In the genomic region with DNA sequence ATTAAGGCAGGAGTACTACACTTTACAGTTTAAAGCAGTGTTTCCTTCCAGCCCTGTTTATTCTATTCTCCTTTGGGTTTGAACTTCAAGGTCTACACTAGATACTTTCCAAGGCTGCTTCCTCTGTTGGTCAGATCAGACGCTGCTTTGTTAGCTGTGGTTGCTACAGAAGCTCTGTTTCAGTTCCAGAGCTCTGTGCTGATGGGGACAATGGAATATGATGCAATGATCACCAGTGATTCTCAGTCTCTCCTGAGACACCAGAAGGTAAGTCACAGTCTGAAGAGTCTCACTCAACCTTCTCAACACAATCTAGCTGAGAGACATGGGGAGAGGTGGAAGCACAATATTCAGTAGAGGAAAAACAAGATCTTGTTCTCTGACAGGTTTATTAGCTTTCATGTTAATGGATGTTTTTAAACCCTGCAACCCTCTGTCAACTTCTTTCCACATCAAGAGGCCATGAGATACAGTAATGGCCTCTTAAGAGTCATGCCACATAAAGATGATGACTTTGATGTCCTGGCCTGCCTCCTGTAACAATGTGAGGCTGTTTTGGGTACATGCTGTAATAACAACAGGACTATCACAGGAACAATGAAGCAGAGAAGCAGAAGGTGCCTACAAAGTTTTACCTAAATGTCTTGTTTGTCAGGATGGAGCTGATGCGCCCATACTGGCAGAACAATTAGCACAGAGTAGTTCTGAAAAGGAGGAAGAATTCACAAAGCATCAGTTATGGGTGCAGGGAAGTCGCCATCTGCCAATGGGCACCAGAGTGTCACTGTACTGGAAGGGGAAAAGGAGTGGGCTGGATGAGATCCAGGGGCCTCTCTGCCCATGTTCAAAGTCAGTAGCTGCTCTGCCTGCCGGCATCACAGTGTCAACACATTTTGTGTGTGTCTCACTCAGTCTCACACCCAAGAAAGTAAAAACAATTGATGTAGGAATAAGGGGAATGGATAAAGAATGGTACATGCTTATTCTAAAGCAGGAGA, we compare ENCODE assay signal across 13 cellular contexts. TPM values are rescaled to one million over a fixed set of nuclear protein-coding genes. Genes with fewer than 3 reads are reported as not detected.
DNase-seq lines count a peak whose midpoint lies in the region; ATAC-seq and TF ChIP-seq lines count a peak whose summit lies in the region.
"Had no signal": no experiment of that assay in that cellular context is flagged by ENCODE, and none has a peak within 500 bp of the region (broad histone marks: within the 10 kb centered on the region; RNA-seq: fewer than 3 reads in every experiment).

No MANE protein-coding gene starts in this region.

- H3K4me3 Mint-ChIP-seq in CD4-positive, alpha-beta T cell, result no peak overlapping the region
- H3K4me3 Mint-ChIP-seq in GM23338, result no peak overlapping the region
- no peak overlapping the region for H3K4me3 Mint-ChIP-seq in activated CD8-positive, alpha-beta T cell treated with anti-CD3 and anti-CD28 coated beads for 36 hours
- H3K4me3 Mint-ChIP-seq in naive thymus-derived CD8-positive, alpha-beta T cell, result peak overlapping the region in 1 of 10 donors; percentile 31

- H2AFZ ChIP-seq in GM23338, result no peak overlapping the region

- H3K4me3 ChIP-seq in GM23338, result no peak overlapping the region
- H3K4me3 ChIP-seq: gastrocnemius medialis, right atrium auricular region had no signal

- DNase-seq in CD4-positive, alpha-beta T cell, result no peak
- no peak for DNase-seq in GM23338 (ENCODE audit: low spot score)
- DNase-seq in activated CD8-positive, alpha-beta T cell treated with anti-CD3 and anti-CD28 coated beads for 36 hours, result peak; percentile 25
- peak in 1 of 10 donors; percentile 3 for DNase-seq in naive thymus-derived CD8-positive, alpha-beta T cell
- DNase-seq: effector CD4-positive, alpha-beta T cell; gastrocnemius medialis; kidney; T-helper 2 cell had no signal

- H3K27ac ChIP-seq in CD4-positive, alpha-beta T cell (ENCODE audit: low read depth, low read length), result no peak overlapping the region
- H3K27ac ChIP-seq in GM23338 (ENCODE audit: low read depth), result peak overlapping the region; percentile 53
- H3K27ac ChIP-seq: gastrocnemius medialis, right atrium auricular region had no signal

- H3K36me3 ChIP-seq in GM23338 (ENCODE audit: insufficient read depth), result peaks cover 17% of the 10 kb centered on the region

- H3K27ac Mint-ChIP-seq in CD4-positive, alpha-beta T cell, result peak overlapping the region; percentile 9
- H3K27ac Mint-ChIP-seq in GM23338, result peak overlapping the region; percentile 87
- peak overlapping the region; percentile 19 for H3K27ac Mint-ChIP-seq in activated CD8-positive, alpha-beta T cell treated with anti-CD3 and anti-CD28 coated beads for 36 hours
- peak overlapping the region; percentile 15 to 86 (median 52) for H3K27ac Mint-ChIP-seq in naive thymus-derived CD8-positive, alpha-beta T cell

- H3K4me1 Mint-ChIP-seq in CD4-positive, alpha-beta T cell (ENCODE audit: low read depth), result peaks cover 29% of the 10 kb centered on the region
- H3K4me1 Mint-ChIP-seq in GM23338, result peaks cover 43% of the 10 kb centered on the region
- H3K4me1 Mint-ChIP-seq in activated CD8-positive, alpha-beta T cell treated with anti-CD3 and anti-CD28 coated beads for 36 hours (ENCODE audit: low read depth), result peaks cover 21% of the 10 kb centered on the region
- H3K4me1 Mint-ChIP-seq in naive thymus-derived CD8-positive, alpha-beta T cell, result peaks cover 19 to 35% (median 28%) of the 10 kb centered on the region in 4 donors

- no peaks in the 10 kb centered on the region for H3F3A ChIP-seq in GM23338 (replicated peaks; ENCODE audit: low read depth)

- intact Hi-C loops in CD4-positive, alpha-beta T cell (cut with DNase I, micrococcal nuclease), result no loop called here
- intact Hi-C loops in activated CD8-positive, alpha-beta T cell treated with anti-CD3 and anti-CD28 coated beads for 36 hours (cut with micrococcal nuclease), result no loop called here

- no peaks in the 10 kb centered on the region for H3K79me2 ChIP-seq in GM23338 (replicated peaks; ENCODE audit: insufficient read depth)

- no peaks in the 10 kb centered on the region for H3K9me3 ChIP-seq in CD4-positive, alpha-beta T cell (ENCODE audit: control insufficient read depth, low read length)
- H3K9me3 ChIP-seq: gastrocnemius medialis, right atrium auricular region had no signal

- no peaks in the 10 kb centered on the region for H4K20me1 ChIP-seq in GM23338 (replicated peaks; ENCODE audit: insufficient read depth)

- H3K9me2 ChIP-seq in GM23338 (ENCODE audit: insufficient read depth), result no peaks in the 10 kb centered on the region

- H3K9me3 Mint-ChIP-seq in CD4-positive, alpha-beta T cell, result no peaks in the 10 kb centered on the region
- H3K9me3 Mint-ChIP-seq in GM23338, result no peaks in the 10 kb centered on the region; the same call in 2 of the 3 replicates
- H3K9me3 Mint-ChIP-seq in activated CD8-positive, alpha-beta T cell treated with anti-CD3 and anti-CD28 coated beads for 36 hours, result no peaks in the 10 kb centered on the region
- H3K9me3 Mint-ChIP-seq in naive thymus-derived CD8-positive, alpha-beta T cell, result no peaks in the 10 kb centered on the region

- POLR2A ChIA-PET in CD4-positive, alpha-beta T cell (lab: Charles Lee), result interaction anchor here (0.6 to 2.5 kb wide), 5 partner anchors 9 to 221 kb away, joined by 3 to 7 read pairs (median 3); no protein-coding TSS in a partner anchor
- POLR2A ChIA-PET in activated CD8-positive, alpha-beta T cell treated with anti-CD3 and anti-CD28 coated beads for 36 hours (lab: Charles Lee), result interaction anchor here (0.8 to 2.8 kb wide), 11 partner anchors 11 to 93 kb away, joined by 3 to 9 read pairs (median 3); partner anchors contain the start of genes ARL2BP and CPNE2
- POLR2A ChIA-PET in naive thymus-derived CD8-positive, alpha-beta T cell (lab: Charles Lee), result interaction anchor here (0.8 to 1.6 kb wide), 5 partner anchors 9 to 68 kb away, joined by 3 to 4 read pairs (median 4); no protein-coding TSS in a partner anchor

- H3K4me1 ChIP-seq in GM23338 (ENCODE audit: insufficient read depth), result peaks cover 33% of the 10 kb centered on the region

- no peak overlapping the region for H3K4me2 ChIP-seq in GM23338

- no peak for TF ChIP-seq CTCF in CD4-positive, alpha-beta T cell (IDR thresholded peaks at IDR 0.05)
- no peak for TF ChIP-seq CTCF in GM23338 (conservative IDR thresholded peaks at IDR 0.05; ENCODE audit: low read depth in 2 of 2)
- no peak for TF ChIP-seq CTCF in activated CD8-positive, alpha-beta T cell treated with anti-CD3 and anti-CD28 coated beads for 36 hours (IDR thresholded peaks at IDR 0.05)

- peaks cover 52% of the 10 kb centered on the region for H3K36me3 Mint-ChIP-seq in CD4-positive, alpha-beta T cell (ENCODE audit: low read depth)
- peaks cover 46% of the 10 kb centered on the region for H3K36me3 Mint-ChIP-seq in GM23338 (ENCODE audit: low read depth)
- peaks cover 39% of the 10 kb centered on the region for H3K36me3 Mint-ChIP-seq in activated CD8-positive, alpha-beta T cell treated with anti-CD3 and anti-CD28 coated beads for 36 hours (ENCODE audit: low read depth)
- H3K36me3 Mint-ChIP-seq in naive thymus-derived CD8-positive, alpha-beta T cell, result peaks cover 12 to 72% (median 23%) of the 10 kb centered on the region in 3 donors

- H3K27me3 Mint-ChIP-seq in CD4-positive, alpha-beta T cell, result no peaks in the 10 kb centered on the region
- peaks cover 13% of the 10 kb centered on the region for H3K27me3 Mint-ChIP-seq in GM23338 (ENCODE audit: insufficient read depth, low read depth, poor library complexity)
- no peaks in the 10 kb centered on the region for H3K27me3 Mint-ChIP-seq in activated CD8-positive, alpha-beta T cell treated with anti-CD3 and anti-CD28 coated beads for 36 hours
- H3K27me3 Mint-ChIP-seq in naive thymus-derived CD8-positive, alpha-beta T cell, result no peaks in the 10 kb centered on the region

- no peaks in the 10 kb centered on the region for H3K27me3 ChIP-seq in CD4-positive, alpha-beta T cell (ENCODE audit: control insufficient read depth, insufficient read depth, low read length)
- no peaks in the 10 kb centered on the region for H3K27me3 ChIP-seq in GM23338 (ENCODE audit: insufficient read depth)
- H3K27me3 ChIP-seq: gastrocnemius medialis, right atrium auricular region had no signal

- CTCF ChIA-PET in CD4-positive, alpha-beta T cell (lab: Charles Lee), result interaction anchor here (0.5 to 1.4 kb wide), 3 partner anchors 17 to 68 kb away, joined by 3 to 4 read pairs (median 3); no protein-coding TSS in a partner anchor
- CTCF ChIA-PET in activated CD8-positive, alpha-beta T cell treated with anti-CD3 and anti-CD28 coated beads for 36 hours (lab: Charles Lee), result interaction anchor here (0.7 to 3.4 kb wide), 9 partner anchors 9 to 367 kb away, joined by 3 to 16 read pairs (median 3); partner anchors contain the start of gene CPNE2

- no peak for ATAC-seq in CD4-positive, alpha-beta T cell (ENCODE audit: poor library complexity)
- ATAC-seq in GM23338 (no peak), GM21528 (IDR thresholded peaks at IDR 0.05; ENCODE audit: low FRiP score, unreplicated experiment) (no peak), HG03469 (IDR thresholded peaks at IDR 0.05; ENCODE audit: unreplicated experiment) (no peak), GM19324 (IDR thresholded peaks at IDR 0.05; ENCODE audit: low FRiP score, unreplicated experiment) (no peak)
- peak; percentile 78 for ATAC-seq in activated CD8-positive, alpha-beta T cell treated with anti-CD3 and anti-CD28 coated beads for 36 hours
- peak; percentile 30 to 43 for ATAC-seq in naive thymus-derived CD8-positive, alpha-beta T cell
- ATAC-seq: gastrocnemius medialis, Panc1 had no signal

TF ChIP-seq in GM23338, 12 proteins besides CTCF, POLR2A, EP300 and RAD21 (continues in another document):
- TF ChIP-seq ZNF114 (CRISPR knock-in tag; IDR thresholded peaks at IDR 0.05) (no peak), NANOG (IDR thresholded peaks at IDR 0.05; ENCODE audit: borderline replicate concordance) (no peak), CREB1 (CRISPR knock-in tag; IDR thresholded peaks at IDR 0.05; ENCODE audit: low read depth) (no peak), STAT1 (IDR thresholded peaks at IDR 0.05; ENCODE audit: unreplicated experiment) (no peak)

RNA-seq across cellular contexts. Expression of gene PSME3IP1, which starts 33.4 kb away (rescaled TPM):
- 10 to 100 TPM; 77.1 to 77.9 TPM for total RNA-seq in CD4-positive, alpha-beta T cell
- 78.0 and 111 TPM in 2 replicates for total RNA-seq in GM23338 (2014; rRNA removed; shearing (Covaris generic))
- polyA plus RNA-seq in GM23338 (2016; fragmentation: Nextera tagmentation; extraction: Ambion mirVana), result 93.2 and 105 TPM in 2 replicates
- 100 to 1,000 TPM; 101 to 103 TPM for total RNA-seq in activated CD8-positive, alpha-beta T cell treated with anti-CD3 and anti-CD28 coated beads for 36 hours
- total RNA-seq in naive thymus-derived CD8-positive, alpha-beta T cell, result 100 to 1,000 TPM; 137 to 158 TPM
- 10 to 100 TPM; 66.0 to 81.4 (median 67.1) TPM for polyA plus RNA-seq in naive thymus-derived CD8-positive, alpha-beta T cell

RNA-seq across cellular contexts. Expression of gene RSPRY1, which starts 33.7 kb away (rescaled TPM):
- 10 to 100 TPM; 19.9 to 21.3 TPM for total RNA-seq in CD4-positive, alpha-beta T cell
- 35.9 and 39.7 TPM in 2 replicates for total RNA-seq in GM23338 (2014; rRNA removed; shearing (Covaris generic))
- 20.4 and 25.8 TPM in 2 replicates for polyA plus RNA-seq in GM23338 (2016; fragmentation: Nextera tagmentation; extraction: Ambion mirVana)
- 10 to 100 TPM; 24.5 to 29.4 TPM for total RNA-seq in activated CD8-positive, alpha-beta T cell treated with anti-CD3 and anti-CD28 coated beads for 36 hours
- total RNA-seq in naive thymus-derived CD8-positive, alpha-beta T cell, result 10 to 100 TPM; 25.9 to 32.6 TPM
- 10 to 100 TPM; 28.4 to 34.6 (median 29.3) TPM for polyA plus RNA-seq in naive thymus-derived CD8-positive, alpha-beta T cell

Comparison
In these comparisons a context has a peak if more than half of its experiments do, and no peak if none do; other contexts are left out.
1. ATAC-seq: peak in activated CD8-positive, alpha-beta T cell treated with anti-CD3 and anti-CD28 coated beads for 36 hours (single experiment) and naive thymus-derived CD8-positive, alpha-beta T cell (2 of 2); none in CD4-positive, alpha-beta T cell (single experiment), GM23338 (single experiment), GM21528 (single experiment), HG03469 (single experiment) and GM19324 (single experiment).
2. H3K27ac Mint-ChIP-seq: peak in every context shown above with its lines; median percentile 87 in GM23338; 52 in naive thymus-derived CD8-positive, alpha-beta T cell; 19 in activated CD8-positive, alpha-beta T cell treated with anti-CD3 and anti-CD28 coated beads for 36 hours; 9 in CD4-positive, alpha-beta T cell.